31 cellular contexts compared by ENCODE assay signal in genomic region chr13:64909184-64909583, GRCh38.
"Had no signal": no experiment of that assay in that cellular context is flagged by ENCODE, and none has a peak within 500 bp of the region (broad histone marks: within the 10 kb centered on the region; RNA-seq: fewer than 3 reads in every experiment).

No MANE protein-coding gene starts in this region.

- H3K4me1 Mint-ChIP-seq: mesothelial cell of epicardium; naive B cell; neural progenitor cell; stimulated activated memory B cell treated with anti-CD40 and anti-IgM and Interleukin-4, amounts not matched to agents 10 μg/mL and 1 μg/mL and 100 μg/mL, for 72 hours had no signal

- H3K27me3 ChIP-seq: gastroesophageal sphincter, heart left ventricle, hepatocyte, neural progenitor cell, right atrium auricular region, sigmoid colon, spleen, testis, tibial artery had no signal

- H3K9ac ChIP-seq: neural progenitor cell, parathyroid adenoma had no signal

- H3K27ac Mint-ChIP-seq: effector memory CD8-positive, alpha-beta T cell; mesothelial cell of epicardium; naive B cell; natural killer cell treated with Interleukin-12 subunit alpha and Interleukin-12 subunit beta and Interleukin-15 and Interleukin-18, amount 100 ng/mL, for 72 hours; neural progenitor cell; progenitor cell of endocrine pancreas; stimulated activated memory B cell treated with anti-CD40 and anti-IgM and Interleukin-4, amounts not matched to agents 10 μg/mL and 1 μg/mL and 100 μg/mL, for 72 hours; type B pancreatic cell had no signal

- H3K9me3 ChIP-seq: lower lobe of right lung, testis had no signal

- DNase-seq: cerebellar nuclear complex; cortex of kidney; effector memory CD8-positive, alpha-beta T cell; foreskin fibroblast; heart left ventricle; kidney glomerular epithelial cell; left ventricle myocardium superior; lower lobe of right lung; mucosa of descending colon; naive B cell; sigmoid colon; spleen; stimulated activated CD4-positive, alpha-beta T cell treated with anti-CD3 and anti-CD28 coated beads, Interleukin-4, amount 100 ng/mL, for 4 hours; stimulated activated naive CD8-positive, alpha-beta T cell treated with anti-CD3 and anti-CD28 coated beads, Interleukin-15, Interleukin-2, amounts not matched to agents 100 U/mL and 50 U/mL, for 24 hours; substantia nigra; testis; tibial artery had no signal

- H3K4me2 ChIP-seq: hepatocyte, neural progenitor cell had no signal

- H3K4me3 Mint-ChIP-seq: effector memory CD8-positive, alpha-beta T cell; mesothelial cell of epicardium; naive B cell; natural killer cell treated with Interleukin-12 subunit alpha and Interleukin-12 subunit beta and Interleukin-15 and Interleukin-18, amount 100 ng/mL, for 72 hours; neural progenitor cell; stimulated activated memory B cell treated with anti-CD40 and anti-IgM and Interleukin-4, amounts not matched to agents 10 μg/mL and 1 μg/mL and 100 μg/mL, for 72 hours; type B pancreatic cell had no signal

- H3K36me3 Mint-ChIP-seq: naive B cell; natural killer cell treated with Interleukin-12 subunit alpha and Interleukin-12 subunit beta and Interleukin-15 and Interleukin-18, amount 100 ng/mL, for 72 hours; stimulated activated memory B cell treated with anti-CD40 and anti-IgM and Interleukin-4, amounts not matched to agents 10 μg/mL and 1 μg/mL and 100 μg/mL, for 72 hours; type B pancreatic cell had no signal

- H3K27me3 Mint-ChIP-seq: effector memory CD8-positive, alpha-beta T cell; naive B cell; natural killer cell treated with Interleukin-12 subunit alpha and Interleukin-12 subunit beta and Interleukin-15 and Interleukin-18, amount 100 ng/mL, for 72 hours; progenitor cell of endocrine pancreas; stimulated activated memory B cell treated with anti-CD40 and anti-IgM and Interleukin-4, amounts not matched to agents 10 μg/mL and 1 μg/mL and 100 μg/mL, for 72 hours; type B pancreatic cell had no signal

- H3K27ac ChIP-seq: epithelial cell of prostate, gastroesophageal sphincter, heart left ventricle, hepatocyte, lower lobe of right lung, neural progenitor cell, parathyroid adenoma, right atrium auricular region, sigmoid colon, spleen, testis, tibial artery had no signal

- FAIRE-seq: endometrium, islet of Langerhans had no signal

- H2AFZ ChIP-seq: hepatocyte, neural progenitor cell, parathyroid adenoma had no signal

- H3K79me2 ChIP-seq: hepatocyte, parathyroid adenoma had no signal

- H3K4me3 ChIP-seq: gastroesophageal sphincter, heart left ventricle, hepatocyte, lower lobe of right lung, mucosa of descending colon, neural progenitor cell, right atrium auricular region, sigmoid colon, spleen, testis, tibial artery had no signal

- H3K36me3 ChIP-seq: gastroesophageal sphincter, heart left ventricle, lower lobe of right lung, neural progenitor cell, right atrium auricular region, sigmoid colon, spleen, tibial artery had no signal

- ATAC-seq: effector memory CD8-positive, alpha-beta T cell; esophagus mucosa; gastroesophageal sphincter; heart left ventricle; left ventricle myocardium superior; lower lobe of right lung; mucosa of descending colon; natural killer cell treated with Interleukin-12 subunit alpha and Interleukin-12 subunit beta and Interleukin-15 and Interleukin-18, amount 100 ng/mL, for 72 hours; stimulated activated memory B cell treated with anti-CD40 and anti-IgM and Interleukin-4, amounts not matched to agents 10 μg/mL and 1 μg/mL and 100 μg/mL, for 72 hours; stimulated activated naive CD8-positive, alpha-beta T cell treated with anti-CD3 and anti-CD28 coated beads, Interleukin-15, Interleukin-2, amounts not matched to agents 100 U/mL and 50 U/mL, for 24 hours had no signal

- H3K4me1 ChIP-seq: gastroesophageal sphincter, heart left ventricle, lower lobe of right lung, neural progenitor cell, parathyroid adenoma, right atrium auricular region, sigmoid colon, spleen, testis, tibial artery had no signal
